In genomic region chr22:41857160-41857859, GRCh38 we compare ENCODE assay signal across 8 cellular contexts.
DNase-seq lines count a peak whose midpoint lies in the region; ATAC-seq and TF ChIP-seq lines count a peak whose summit lies in the region.

No MANE protein-coding gene starts in this region.

- no peaks in the 10 kb centered on the region for H3F3A ChIP-seq in MM.1S (ENCODE audit: insufficient read depth, low read length)

- no peaks in the 10 kb centered on the region for H3K9me2 ChIP-seq in MM.1S (replicated peaks; ENCODE audit: insufficient read depth, low read length)

- H3K4me2 ChIP-seq in MM.1S (ENCODE audit: low read depth, low read length), result no peak overlapping the region

- H3K4me3 ChIP-seq in GM06990 (replicated peaks; ENCODE audit: low read depth, low read length) (no peak overlapping the region), MM.1S (ENCODE audit: low read length) (no peak overlapping the region), WI38 (ENCODE audit: low read depth, low read length) (no peak overlapping the region), cardiac fibroblast (replicated peaks in 1 of 2; ENCODE audit: low read depth in 2 of 2, low read length in 2 of 2) (no peak overlapping the region)

- peaks cover 99% of the 10 kb centered on the region for H3K79me2 ChIP-seq in MM.1S (ENCODE audit: low read length)

- H3K9me3 ChIP-seq in MM.1S (replicated peaks; ENCODE audit: insufficient read depth, low read length), result no peaks in the 10 kb centered on the region

- H3K36me3 ChIP-seq in GM06990 (ENCODE audit: control insufficient read depth, insufficient read depth, low read length) (no peaks in the 10 kb centered on the region; the same call in 1 of the 2 replicates), MM.1S (replicated peaks; ENCODE audit: insufficient read depth, low read length) (0 out of 2 replicates have a peak, but pooled peaks cover 7% of the 10 kb centered on the region)

- no peak for ATAC-seq in GM21786 (IDR thresholded peaks at IDR 0.05; ENCODE audit: unreplicated experiment)

- H4K20me1 ChIP-seq in MM.1S (ENCODE audit: insufficient read depth, low read length), result peaks cover 69% of the 10 kb centered on the region

- H3K4me1 ChIP-seq in MM.1S (ENCODE audit: low read length), result no peaks in the 10 kb centered on the region

- no peak overlapping the region for H3K27ac ChIP-seq in MM.1S (ENCODE audit: low read length)

- H3K9ac ChIP-seq in MM.1S (ENCODE audit: low read length), result no peak overlapping the region

- TF ChIP-seq CTCF in GM06990 (IDR thresholded peaks at IDR 0.05; ENCODE audit: insufficient read depth, low read length, poor library complexity, severe bottlenecking) (peak; percentile 69), MM.1S (IDR thresholded peaks at IDR 0.05; ENCODE audit: low read length) (peak; percentile 58), WI38 (IDR thresholded peaks at IDR 0.05; ENCODE audit: low read depth, low read length) (peak; percentile 69), cardiac fibroblast (IDR thresholded peaks at IDR 0.05; ENCODE audit: low read depth, low read length) (peak; percentile 69)

- no peaks in the 10 kb centered on the region for H3K27me3 ChIP-seq in GM06990 (replicated peaks; ENCODE audit: control insufficient read depth, insufficient read depth, low read length)
- H3K27me3 ChIP-seq in MM.1S (replicated peaks; ENCODE audit: insufficient read depth, low read length), result no peaks in the 10 kb centered on the region

- DNase-seq in GM06990 (ENCODE audit: extremely low read depth, insufficient read length) (peak; percentile 78), MM.1S (no peak), cardiac fibroblast (ENCODE audit: low read depth in 2 of 2) (peak; percentile 69 to 75), left kidney (ENCODE audit: low read depth, low spot score) (peak; percentile 89), middle frontal gyrus (ENCODE audit: extremely low spot score, low spot score) (no peak)
- peak; percentile 64 for DNase-seq in stimulated activated CD8-positive, alpha-beta memory T cell treated with anti-CD3 and anti-CD28 coated beads, Interleukin-12 subunit alpha, Interleukin-12 subunit beta, amount 100 ng/mL, for 24 hours (ENCODE audit: extremely low read depth)

- H2AFZ ChIP-seq in MM.1S (ENCODE audit: low read length), result no peak overlapping the region

Comparison
In these comparisons a context has a peak if more than half of its experiments do, and no peak if none do; other contexts are left out.
1. DNase-seq: peak in GM06990 (single experiment), cardiac fibroblast (2 of 2), left kidney (single experiment) and stimulated activated CD8-positive, alpha-beta memory T cell treated with anti-CD3 and anti-CD28 coated beads, Interleukin-12 subunit alpha, Interleukin-12 subunit beta, amount 100 ng/mL, for 24 hours (single experiment); none in MM.1S (single experiment) and middle frontal gyrus (single experiment).
2. Peak in every context shown above with its lines, with median percentiles within 50 percentile points of each other: CTCF ChIP-seq.